ENCODE assay signal across 1 cellular context in genomic region chr20:35635652-35636051, GRCh38.
TF ChIP-seq lines count a peak whose summit lies in the region.

No MANE protein-coding gene starts in this region.

TF ChIP-seq in GM23338, 12 proteins besides CTCF, POLR2A, EP300 and RAD21 (continued from another document):
- no peak for TF ChIP-seq POLR2AphosphoS5 (IDR thresholded peaks at IDR 0.05; ENCODE audit: low read depth)
- no peak for TF ChIP-seq JUNB (IDR thresholded peaks at IDR 0.05; ENCODE audit: unreplicated experiment)
- TF ChIP-seq STAT1 (IDR thresholded peaks at IDR 0.05; ENCODE audit: unreplicated experiment), result no peak
- TF ChIP-seq CREB1 (CRISPR knock-in tag; IDR thresholded peaks at IDR 0.05; ENCODE audit: low read depth), result no peak
- no peak for TF ChIP-seq ZNF114 (CRISPR knock-in tag; IDR thresholded peaks at IDR 0.05)
